In genomic region chr4:9153571-9154157, GRCh38 we compare ENCODE assay signal across 8 cellular contexts. TPM values are rescaled to one million over a fixed set of nuclear protein-coding genes. Genes with fewer than 3 reads are reported as not detected.
DNase-seq lines count a peak whose midpoint lies in the region; TF ChIP-seq lines count a peak whose summit lies in the region.
"Not testable (repeated sequence)": the region's sequence is repeated elsewhere in the genome, so short reads cannot be mapped to it uniquely, and the experiment has no call there.

No MANE protein-coding gene starts in this region.

- H3K9me3 Mint-ChIP-seq in activated CD4-positive, alpha-beta memory T cell treated with anti-CD3 and anti-CD28 coated beads, Interleukin-2, amount 10 ng/mL, durations not matched to agents 7 days and 5 days: not testable (repeated sequence)

- peak overlapping the region; percentile 83 for H3K4me3 Mint-ChIP-seq in activated CD4-positive, alpha-beta memory T cell treated with anti-CD3 and anti-CD28 coated beads, Interleukin-2, amount 10 ng/mL, durations not matched to agents 7 days and 5 days

- H3K27ac ChIP-seq in cingulate gyrus (ENCODE audit: low read depth, low read length) (peak overlapping the region; percentile 41), right atrium auricular region (peak overlapping the region; percentile 49 to 64)

- not testable (repeated sequence) for TF ChIP-seq CTCF in AG10803 (conservative IDR thresholded peaks at IDR 0.05; ENCODE audit: low read length); right atrium auricular region (IDR thresholded peaks at IDR 0.05)

- DNase-seq in AG10803 (ENCODE audit: low read depth): peak; percentile 81
- not testable (repeated sequence) for DNase-seq in H7; activated CD4-positive, alpha-beta memory T cell treated with anti-CD3 and anti-CD28 coated beads, Interleukin-2, amount 10 ng/mL, durations not matched to agents 7 days and 5 days
- peak; percentile 58 for DNase-seq in NCI-H2171 treated with DMSO at 0.1 percent for 48 hours (lab: John Stamatoyannopoulos, UW)
- peak; percentile 55 for DNase-seq in right atrium auricular region (ENCODE audit: low spot score)
- peak; percentile 54 for DNase-seq in myocyte (ENCODE audit: low read depth)
- DNase-seq in stimulated activated CD4-positive, alpha-beta T cell treated with anti-CD3 and anti-CD28 coated beads, Interleukin-1b, Interleukin-23, amount 100 ng/mL, for 48 hours: peak; percentile 11

- CTCF ChIA-PET in activated CD4-positive, alpha-beta memory T cell treated with anti-CD3 and anti-CD28 coated beads, Interleukin-2, amount 10 ng/mL, durations not matched to agents 7 days and 5 days (lab: Charles Lee): not testable (repeated sequence)

- H3K4me1 ChIP-seq in right atrium auricular region: not testable (repeated sequence)

- not testable (repeated sequence) for H3K27me3 Mint-ChIP-seq in activated CD4-positive, alpha-beta memory T cell treated with anti-CD3 and anti-CD28 coated beads, Interleukin-2, amount 10 ng/mL, durations not matched to agents 7 days and 5 days

- peak overlapping the region; percentile 40 for H3K27ac Mint-ChIP-seq in activated CD4-positive, alpha-beta memory T cell treated with anti-CD3 and anti-CD28 coated beads, Interleukin-2, amount 10 ng/mL, durations not matched to agents 7 days and 5 days

- POLR2A ChIA-PET in activated CD4-positive, alpha-beta memory T cell treated with anti-CD3 and anti-CD28 coated beads, Interleukin-2, amount 10 ng/mL, durations not matched to agents 7 days and 5 days (lab: Charles Lee): not testable (repeated sequence)

- H3K36me3 Mint-ChIP-seq in activated CD4-positive, alpha-beta memory T cell treated with anti-CD3 and anti-CD28 coated beads, Interleukin-2, amount 10 ng/mL, durations not matched to agents 7 days and 5 days (ENCODE audit: low read depth): not testable (repeated sequence)

- H3K27me3 ChIP-seq in H7 (ENCODE audit: control insufficient read depth, insufficient read depth, low read length); right atrium auricular region: not testable (repeated sequence)

- H3K4me3 ChIP-seq in AG10803 (ENCODE audit: low read length): peak overlapping the region; percentile 65
- H3K4me3 ChIP-seq in H7 (ENCODE audit: insufficient read depth, low read depth, low read length): peak overlapping the region; percentile 58
- peak overlapping the region; percentile 66 to 67 for H3K4me3 ChIP-seq in right atrium auricular region

- peaks cover 24% of the 10 kb centered on the region for H3K4me1 Mint-ChIP-seq in activated CD4-positive, alpha-beta memory T cell treated with anti-CD3 and anti-CD28 coated beads, Interleukin-2, amount 10 ng/mL, durations not matched to agents 7 days and 5 days

- not testable (repeated sequence) for H3K36me3 ChIP-seq in H7 (replicated peaks; ENCODE audit: control insufficient read depth, insufficient read depth, low read length); right atrium auricular region

- H3K9me3 ChIP-seq in right atrium auricular region: not testable (repeated sequence)

RNA-seq across cellular contexts. Expression of gene FAM90A26, which starts 16.5 kb away (rescaled TPM):
- not detected in 2 replicates for total RNA-seq in H7 (2014; rRNA removed; shearing (Covaris generic))
- not detected for total RNA-seq in activated CD4-positive, alpha-beta memory T cell treated with anti-CD3 and anti-CD28 coated beads, Interleukin-2, amount 10 ng/mL, durations not matched to agents 7 days and 5 days
- total RNA-seq in right atrium auricular region: not detected
- total RNA-seq in myocyte: not detected in 2 replicates
- not detected for polyA plus RNA-seq in myocyte (2012)

RNA-seq across cellular contexts. Expression of gene USP17L10, which starts 56.8 kb away (rescaled TPM):
- not detected in 2 replicates for total RNA-seq in H7 (2014; rRNA removed; shearing (Covaris generic))
- total RNA-seq in activated CD4-positive, alpha-beta memory T cell treated with anti-CD3 and anti-CD28 coated beads, Interleukin-2, amount 10 ng/mL, durations not matched to agents 7 days and 5 days: not detected
- not detected for total RNA-seq in right atrium auricular region
- not detected in 2 replicates for total RNA-seq in myocyte
- not detected for polyA plus RNA-seq in myocyte (2012)
